11 cellular contexts compared by ENCODE assay signal in genomic region chr5:112183103-112183634, GRCh38.
A peak's percentile ranks its signal among the peaks of the same experiment; 100 is the strongest.
DNase-seq lines count a peak whose midpoint lies in the region; ATAC-seq and TF ChIP-seq lines count a peak whose summit lies in the region.
"Had no signal": no experiment of that assay in that cellular context is flagged by ENCODE, and none has a peak within 500 bp of the region (broad histone marks: within the 10 kb centered on the region; RNA-seq: fewer than 3 reads in every experiment).

No MANE protein-coding gene starts in this region.

- H3K36me3 ChIP-seq in smooth muscle cell (ENCODE audit: low read depth) (no peaks in the 10 kb centered on the region), Caco-2 (ENCODE audit: control insufficient read depth, insufficient read depth, low read length) (no peaks in the 10 kb centered on the region)
- H3K36me3 ChIP-seq: cardiac muscle cell had no signal

- H3K27ac Mint-ChIP-seq in activated CD4-positive, alpha-beta T cell treated with anti-CD3 and anti-CD28 coated beads for 36 hours = no peak overlapping the region
- no peak overlapping the region for H3K27ac Mint-ChIP-seq in T-helper 17 cell
- H3K27ac Mint-ChIP-seq in glutamatergic neuron (ENCODE audit: unreplicated experiment) = no peak overlapping the region
- H3K27ac Mint-ChIP-seq in Caco-2 (ENCODE audit: unreplicated experiment) = no peak overlapping the region
- H3K27ac Mint-ChIP-seq: memory B cell had no signal

- ATAC-seq in activated CD4-positive, alpha-beta T cell treated with anti-CD3 and anti-CD28 coated beads for 36 hours = peak; percentile 65
- no peak for ATAC-seq in T-helper 17 cell

- H3K9ac ChIP-seq in smooth muscle cell (ENCODE audit: low read depth) = no peak overlapping the region

- POLR2A ChIA-PET in activated CD4-positive, alpha-beta T cell treated with anti-CD3 and anti-CD28 coated beads for 36 hours (lab: Charles Lee) = no interaction called here
- POLR2A ChIA-PET in Caco-2 (lab: Charles Lee) = no interaction called here

- H3K79me2 ChIP-seq in smooth muscle cell (ENCODE audit: low read depth) = no peaks in the 10 kb centered on the region

- H3K4me1 ChIP-seq in smooth muscle cell (ENCODE audit: low read depth) (peaks cover 13% of the 10 kb centered on the region), Caco-2 (no peaks in the 10 kb centered on the region; the same call in 1 of the 2 replicates)

- H3K4me3 ChIP-seq in fibroblast of the aortic adventitia (ENCODE audit: low read depth, low read length) (no peak overlapping the region), smooth muscle cell (no peak overlapping the region), Caco-2 (ENCODE audit: low read depth, low read length) (no peak overlapping the region)
- H3K4me3 ChIP-seq: cardiac muscle cell had no signal

- H3K4me1 Mint-ChIP-seq in activated CD4-positive, alpha-beta T cell treated with anti-CD3 and anti-CD28 coated beads for 36 hours = no peaks in the 10 kb centered on the region
- no peaks in the 10 kb centered on the region for H3K4me1 Mint-ChIP-seq in T-helper 17 cell
- peaks cover 7% of the 10 kb centered on the region for H3K4me1 Mint-ChIP-seq in glutamatergic neuron (ENCODE audit: low read depth, unreplicated experiment)
- peaks cover 7% of the 10 kb centered on the region for H3K4me1 Mint-ChIP-seq in Caco-2 (ENCODE audit: low read depth, unreplicated experiment)
- H3K4me1 Mint-ChIP-seq: memory B cell had no signal

- H3K9me3 Mint-ChIP-seq in activated CD4-positive, alpha-beta T cell treated with anti-CD3 and anti-CD28 coated beads for 36 hours (ENCODE audit: low read depth) = no peaks in the 10 kb centered on the region
- H3K9me3 Mint-ChIP-seq in glutamatergic neuron (ENCODE audit: unreplicated experiment) = no peaks in the 10 kb centered on the region
- no peaks in the 10 kb centered on the region for H3K9me3 Mint-ChIP-seq in Caco-2 (ENCODE audit: unreplicated experiment)
- H3K9me3 Mint-ChIP-seq: memory B cell had no signal

- no peaks in the 10 kb centered on the region for H3F3A ChIP-seq in smooth muscle cell (ENCODE audit: low read depth)

- H3K27me3 ChIP-seq in smooth muscle cell (ENCODE audit: low read depth) (no peaks in the 10 kb centered on the region), Caco-2 (replicated peaks; ENCODE audit: control insufficient read depth, insufficient read depth, low read length) (no peaks in the 10 kb centered on the region)
- H3K27me3 ChIP-seq: cardiac muscle cell had no signal

- DNase-seq in activated CD4-positive, alpha-beta T cell treated with anti-CD3 and anti-CD28 coated beads for 36 hours = no peak
- DNase-seq in activated CD4-positive, alpha-beta T cell treated with anti-CD3 and anti-CD28 coated beads for 4 hours = no peak
- DNase-seq in RPMI7951 (ENCODE audit: low read depth) = peak; percentile 43
- DNase-seq in fibroblast of the aortic adventitia (ENCODE audit: low read depth) = peak; percentile 7
- no peak for DNase-seq in smooth muscle cell (lab: John Stamatoyannopoulos, UW; ENCODE audit: unreplicated experiment)
- no peak for DNase-seq in T-helper 17 cell
- no peak for DNase-seq in glutamatergic neuron
- DNase-seq in Caco-2 = no peak
- DNase-seq: T-helper 1 cell had no signal

- intact Hi-C loops in activated CD4-positive, alpha-beta T cell treated with anti-CD3 and anti-CD28 coated beads for 36 hours (cut with DNase I, micrococcal nuclease) = no loop called here
- intact Hi-C loops in Caco-2 (cut with micrococcal nuclease; ENCODE audit: unreplicated experiment) = no loop called here

- CTCF ChIA-PET in activated CD4-positive, alpha-beta T cell treated with anti-CD3 and anti-CD28 coated beads for 36 hours (lab: Charles Lee) = interaction anchor here (0.6 to 1.4 kb wide), 2 partner anchors 8 to 9 kb away, joined by 3 to 4 read pairs; no protein-coding TSS in a partner anchor
- CTCF ChIA-PET in Caco-2 (lab: Charles Lee) = no interaction called here

- H3K9me3 ChIP-seq in smooth muscle cell (replicated peaks; ENCODE audit: low read depth) = no peaks in the 10 kb centered on the region
- H3K9me3 ChIP-seq in T-helper 17 cell (ENCODE audit: control insufficient read depth, low read length, poor library complexity, severe bottlenecking) = no peaks in the 10 kb centered on the region
- H3K9me3 ChIP-seq in Caco-2 = no peaks in the 10 kb centered on the region

- BruUV-seq in Caco-2 (replicated peaks; lab: Mats Ljungman, UMichigan) = no TSS peak

- H3K27me3 Mint-ChIP-seq in activated CD4-positive, alpha-beta T cell treated with anti-CD3 and anti-CD28 coated beads for 36 hours = peaks cover 26% of the 10 kb centered on the region
- H3K27me3 Mint-ChIP-seq in T-helper 17 cell = peaks cover 33% of the 10 kb centered on the region
- peaks cover 3% of the 10 kb centered on the region for H3K27me3 Mint-ChIP-seq in glutamatergic neuron (ENCODE audit: unreplicated experiment)
- H3K27me3 Mint-ChIP-seq in Caco-2 (ENCODE audit: insufficient read depth, unreplicated experiment) = peaks cover under 1% of the 10 kb centered on the region

- TF ChIP-seq CTCF in fibroblast of the aortic adventitia (IDR thresholded peaks at IDR 0.05; ENCODE audit: insufficient read depth, low read length) (no peak), smooth muscle cell (IDR thresholded peaks at IDR 0.05; ENCODE audit: borderline replicate concordance, insufficient read depth, poor library complexity, severe bottlenecking) (no peak), glutamatergic neuron (IDR thresholded peaks at IDR 0.05; ENCODE audit: partially characterized antibody, unreplicated experiment) (no peak), Caco-2 (IDR thresholded peaks at IDR 0.05; ENCODE audit: insufficient read depth in 1 of 2, low read depth in 1 of 2, low read length in 1 of 2, severe bottlenecking in 1 of 2, unreplicated experiment in 1 of 2) (no peak)

- H3K4me2 ChIP-seq in smooth muscle cell = no peak overlapping the region

- peak overlapping the region; percentile 9 for H3K27ac ChIP-seq in smooth muscle cell (ENCODE audit: low read depth)
- H3K27ac ChIP-seq: cardiac muscle cell had no signal

- H4K20me1 ChIP-seq in smooth muscle cell (ENCODE audit: low read depth) = no peaks in the 10 kb centered on the region

- no peaks in the 10 kb centered on the region for H3K36me3 Mint-ChIP-seq in activated CD4-positive, alpha-beta T cell treated with anti-CD3 and anti-CD28 coated beads for 36 hours (ENCODE audit: low read depth)
- H3K36me3 Mint-ChIP-seq in T-helper 17 cell (ENCODE audit: low read depth) (no peaks in the 10 kb centered on the region), glutamatergic neuron (ENCODE audit: unreplicated experiment) (no peaks in the 10 kb centered on the region), Caco-2 (ENCODE audit: insufficient read depth, unreplicated experiment) (no peaks in the 10 kb centered on the region)
- H3K36me3 Mint-ChIP-seq: memory B cell had no signal

- H2AFZ ChIP-seq in smooth muscle cell (ENCODE audit: low read depth) = no peak overlapping the region

- no peak overlapping the region for H3K4me3 Mint-ChIP-seq in activated CD4-positive, alpha-beta T cell treated with anti-CD3 and anti-CD28 coated beads for 36 hours
- H3K4me3 Mint-ChIP-seq in T-helper 17 cell = no peak overlapping the region
- H3K4me3 Mint-ChIP-seq in glutamatergic neuron (ENCODE audit: unreplicated experiment) = no peak overlapping the region
- H3K4me3 Mint-ChIP-seq in Caco-2 (ENCODE audit: unreplicated experiment) = no peak overlapping the region
- H3K4me3 Mint-ChIP-seq: memory B cell had no signal

- WGBS in smooth muscle cell (ENCODE audit: low lambda C conversion rate) = 56% methylated on average over 8 of the region's 8 CpGs

Comparison
In these comparisons a context has a peak if more than half of its experiments do, and no peak if none do; other contexts are left out.
1. DNase-seq: peak in RPMI7951 (single experiment) and fibroblast of the aortic adventitia (single experiment); none in activated CD4-positive, alpha-beta T cell treated with anti-CD3 and anti-CD28 coated beads for 36 hours (single experiment), activated CD4-positive, alpha-beta T cell treated with anti-CD3 and anti-CD28 coated beads for 4 hours (0 of 2), smooth muscle cell (single experiment), T-helper 17 cell (0 of 3), glutamatergic neuron (single experiment) and Caco-2 (0 of 2).